ENCODE assay signal across 12 cellular contexts in genomic region chr7:44071726-44072363, GRCh38. TPM values are rescaled to one million over a fixed set of nuclear protein-coding genes. Genes with fewer than 3 reads are reported as not detected.
DNase-seq lines count a peak whose midpoint lies in the region; ATAC-seq and TF ChIP-seq lines count a peak whose summit lies in the region.
"Had no signal": no experiment of that assay in that cellular context is flagged by ENCODE, and none has a peak within 500 bp of the region (broad histone marks: within the 10 kb centered on the region; RNA-seq: fewer than 3 reads in every experiment).

No MANE protein-coding gene starts in this region.

- H3K27me3 Mint-ChIP-seq in CD4-positive, CD25-positive, alpha-beta regulatory T cell = no peaks in the 10 kb centered on the region
- H3K27me3 Mint-ChIP-seq in endothelial cell (ENCODE audit: unreplicated experiment) (peaks cover 8% of the 10 kb centered on the region), nephron progenitor cell (ENCODE audit: low read depth, poor library complexity) (no peaks in the 10 kb centered on the region)

- no peaks in the 10 kb centered on the region for H3K9me2 ChIP-seq in PC-3 (replicated peaks; ENCODE audit: low read length)

- no peaks in the 10 kb centered on the region for H3K27me3 ChIP-seq in CD4-positive, CD25-positive, alpha-beta regulatory T cell (ENCODE audit: control insufficient read depth, insufficient read depth, low read length)
- H3K27me3 ChIP-seq in PC-3 (ENCODE audit: low read length) = no peaks in the 10 kb centered on the region
- H3K27me3 ChIP-seq: SJCRH30 had no signal

- TF ChIP-seq CTCF in PC-3 (conservative IDR thresholded peaks at IDR 0.05; ENCODE audit: low read depth, low read length) (no peak), endothelial cell (IDR thresholded peaks at IDR 0.05; ENCODE audit: unreplicated experiment) (no peak), nephron progenitor cell (IDR thresholded peaks at IDR 0.05) (no peak)

- peaks cover 5% of the 10 kb centered on the region; the same call in 1 of the 2 replicates for H3K79me2 ChIP-seq in PC-3 (ENCODE audit: low read length)

- H4K20me1 ChIP-seq in PC-3 (ENCODE audit: low read length) = no peaks in the 10 kb centered on the region

- no peaks in the 10 kb centered on the region for H3K4me1 ChIP-seq in CD4-positive, CD25-positive, alpha-beta regulatory T cell (ENCODE audit: control insufficient read depth, insufficient read depth, low read length, poor library complexity, severe bottlenecking)
- peaks cover 49% of the 10 kb centered on the region for H3K4me1 ChIP-seq in PC-3 (ENCODE audit: insufficient read depth, low read length)

- BruUV-seq in PC-3 (replicated peaks; lab: Mats Ljungman, UMichigan) = no TSS peak

- H3F3A ChIP-seq in PC-3 (ENCODE audit: low read length, unreplicated experiment) = peaks cover 16% of the 10 kb centered on the region

- no peaks in the 10 kb centered on the region for H3K9me3 ChIP-seq in CD4-positive, CD25-positive, alpha-beta regulatory T cell (ENCODE audit: control insufficient read depth in 2 of 2, low read length in 2 of 2)
- no peaks in the 10 kb centered on the region for H3K9me3 ChIP-seq in PC-3 (ENCODE audit: low read length)
- H3K9me3 ChIP-seq: SJCRH30 had no signal

- H3K36me3 Mint-ChIP-seq in CD4-positive, CD25-positive, alpha-beta regulatory T cell = peaks cover 8% of the 10 kb centered on the region
- peaks cover 11% of the 10 kb centered on the region for H3K36me3 Mint-ChIP-seq in endothelial cell (ENCODE audit: low read depth, unreplicated experiment)
- peaks cover 23% of the 10 kb centered on the region for H3K36me3 Mint-ChIP-seq in nephron progenitor cell (ENCODE audit: low read depth)

- POLR2A ChIA-PET in PC-3 (lab: Charles Lee; ENCODE audit: unreplicated experiment) = interaction anchor here (0.5 to 1.0 kb wide), 2 partner anchors 8 to 27 kb away, joined by 3 read pairs; no protein-coding TSS in a partner anchor

- CTCF ChIA-PET in PC-3 (lab: Charles Lee) = interaction anchor here (1.0 kb wide), 1 partner anchor 59 kb away, joined by 3 read pairs; no protein-coding TSS in a partner anchor

- no peak for ATAC-seq in CD4-positive, CD25-positive, alpha-beta regulatory T cell (ENCODE audit: low read depth in 2 of 2)
- no peak for ATAC-seq in PC-3
- ATAC-seq in GM18861 (IDR thresholded peaks at IDR 0.05; ENCODE audit: unreplicated experiment) = no peak
- ATAC-seq: stimulated activated naive CD8-positive, alpha-beta T cell treated with anti-CD3 and anti-CD28 coated beads, Interleukin-15, Interleukin-2, amounts not matched to agents 100 U/mL and 50 U/mL, for 24 hours had no signal

- H3K36me3 ChIP-seq in CD4-positive, CD25-positive, alpha-beta regulatory T cell (ENCODE audit: control insufficient read depth, insufficient read depth, low read length) = peaks cover 34% of the 10 kb centered on the region
- peaks cover 13% of the 10 kb centered on the region; the same call in 1 of the 2 replicates for H3K36me3 ChIP-seq in PC-3 (ENCODE audit: low read depth, low read length)
- H3K36me3 ChIP-seq: SJCRH30 had no signal

- peak overlapping the region; percentile 93 for H3K4me2 ChIP-seq in PC-3 (ENCODE audit: low read length)

- DNase-seq in CD4-positive, CD25-positive, alpha-beta regulatory T cell = no peak
- DNase-seq in PC-3 (no peak), endothelial cell (ENCODE audit: low spot score) (no peak), nephron progenitor cell (no peak), GOT3 (lab: John Stamatoyannopoulos, UW) (no peak), dermis blood vessel endothelial cell (no peak), NOMO-1 (lab: John Stamatoyannopoulos, UW; ENCODE audit: unreplicated experiment in 2 of 2) (no peak)
- DNase-seq: stimulated activated CD4-positive, alpha-beta T cell treated with anti-CD3 and anti-CD28 coated beads, Interleukin-12 subunit alpha, Interleukin-12 subunit beta, amount 100 ng/mL, for 4 hours had no signal

- no peak overlapping the region for H2AFZ ChIP-seq in PC-3 (ENCODE audit: low read length)

- H3K9ac ChIP-seq in PC-3 (ENCODE audit: low read length) = no peak overlapping the region

- H3K4me3 ChIP-seq in CD4-positive, CD25-positive, alpha-beta regulatory T cell (ENCODE audit: low read depth, low read length) = no peak overlapping the region
- H3K4me3 ChIP-seq in PC-3 (ENCODE audit: low read length) = no peak overlapping the region
- H3K4me3 ChIP-seq: lung, SJCRH30 had no signal

- H3K27ac Mint-ChIP-seq in CD4-positive, CD25-positive, alpha-beta regulatory T cell = peak overlapping the region; percentile 38 to 90 (median 78)
- H3K27ac Mint-ChIP-seq in endothelial cell (ENCODE audit: unreplicated experiment) = no peak overlapping the region
- peak overlapping the region; percentile 57 for H3K27ac Mint-ChIP-seq in nephron progenitor cell

- H3K9me3 Mint-ChIP-seq in CD4-positive, CD25-positive, alpha-beta regulatory T cell = no peaks in the 10 kb centered on the region
- H3K9me3 Mint-ChIP-seq in endothelial cell (ENCODE audit: unreplicated experiment) = no peaks in the 10 kb centered on the region
- H3K9me3 Mint-ChIP-seq in nephron progenitor cell = no peaks in the 10 kb centered on the region

- H3K27ac ChIP-seq in CD4-positive, CD25-positive, alpha-beta regulatory T cell (ENCODE audit: insufficient read depth, low read length, poor library complexity, severe bottlenecking) = no peak overlapping the region
- H3K27ac ChIP-seq in PC-3 (ENCODE audit: low read length) = peak overlapping the region; percentile 99
- H3K27ac ChIP-seq: SJCRH30 had no signal

- no peak overlapping the region for H3K4me3 Mint-ChIP-seq in CD4-positive, CD25-positive, alpha-beta regulatory T cell
- H3K4me3 Mint-ChIP-seq in endothelial cell (ENCODE audit: unreplicated experiment) = peak overlapping the region; percentile 59
- no peak overlapping the region for H3K4me3 Mint-ChIP-seq in nephron progenitor cell

- intact Hi-C loops in PC-3 (cut with micrococcal nuclease) = loop anchor here (1.0 kb wide), 2 partner anchors 51 to 124 kb away; partner anchors contain the start of gene POLD2

- peaks cover 0 to 26% (median 7%) of the 10 kb centered on the region in 4 donors for H3K4me1 Mint-ChIP-seq in CD4-positive, CD25-positive, alpha-beta regulatory T cell
- no peaks in the 10 kb centered on the region for H3K4me1 Mint-ChIP-seq in endothelial cell (ENCODE audit: unreplicated experiment)
- H3K4me1 Mint-ChIP-seq in nephron progenitor cell = peaks cover 21% of the 10 kb centered on the region

RNA-seq across cellular contexts. Expression of gene PGAM2, which starts 6.5 kb away (rescaled TPM):
- 1.1 TPM for total RNA-seq in CD4-positive, CD25-positive, alpha-beta regulatory T cell
- polyA plus RNA-seq in CD4-positive, CD25-positive, alpha-beta regulatory T cell = not detected
- total RNA-seq in PC-3 (2014; rRNA removed) (0.35 and 0.95 TPM in 2 replicates), endothelial cell (ENCODE audit: unreplicated experiment) (not detected), dermis blood vessel endothelial cell (0.19 and 0.51 TPM in 2 replicates)
- total RNA-seq: SJCRH30 had no signal

RNA-seq across cellular contexts. Expression of gene POLM, which starts 10.5 kb away (rescaled TPM):
- total RNA-seq in CD4-positive, CD25-positive, alpha-beta regulatory T cell = 38.0 TPM
- polyA plus RNA-seq in CD4-positive, CD25-positive, alpha-beta regulatory T cell = 10 to 100 TPM; 14.8 to 22.3 (median 20.2) TPM
- total RNA-seq in PC-3 (2014; rRNA removed) = 19.6 and 21.2 TPM in 2 replicates
- 16.9 TPM for total RNA-seq in endothelial cell (ENCODE audit: unreplicated experiment)
- total RNA-seq in dermis blood vessel endothelial cell = 13.9 and 16.2 TPM in 2 replicates

RNA-seq across cellular contexts. Expression of gene DBNL, which starts 27.3 kb away (rescaled TPM):
- 104 TPM for total RNA-seq in CD4-positive, CD25-positive, alpha-beta regulatory T cell
- polyA plus RNA-seq in CD4-positive, CD25-positive, alpha-beta regulatory T cell = 100 to 1,000 TPM; 138 to 206 (median 186) TPM
- 108 and 152 TPM in 2 replicates for total RNA-seq in PC-3 (2014; rRNA removed)
- total RNA-seq in endothelial cell (ENCODE audit: unreplicated experiment) = 47.5 TPM
- total RNA-seq in dermis blood vessel endothelial cell = 153 and 182 TPM in 2 replicates

RNA-seq across cellular contexts. Expression of gene AEBP1, which starts 32.3 kb away (rescaled TPM):
- 4.1 TPM for total RNA-seq in CD4-positive, CD25-positive, alpha-beta regulatory T cell
- polyA plus RNA-seq in CD4-positive, CD25-positive, alpha-beta regulatory T cell = 1 to 10 TPM in 1 of 4 donors, under 1 TPM in 3; 0.51 to 1.7 (median 0.89) TPM
- total RNA-seq in PC-3 (2014; rRNA removed) = not detected in 2 replicates
- total RNA-seq in endothelial cell (ENCODE audit: unreplicated experiment) = 22.2 TPM
- 12.9 and 40.4 TPM in 2 replicates for total RNA-seq in dermis blood vessel endothelial cell

RNA-seq across cellular contexts. Expression of gene POLD2, which starts 51.5 kb away (rescaled TPM):
- 37.1 TPM for total RNA-seq in CD4-positive, CD25-positive, alpha-beta regulatory T cell
- 10 to 100 TPM; 53.3 to 59.0 (median 55.0) TPM for polyA plus RNA-seq in CD4-positive, CD25-positive, alpha-beta regulatory T cell
- total RNA-seq in PC-3 (2014; rRNA removed) (224 and 225 TPM in 2 replicates), endothelial cell (ENCODE audit: unreplicated experiment) (39.9 TPM), dermis blood vessel endothelial cell (44.4 and 89.1 TPM in 2 replicates)
